ENCODE assay signal across 20 cellular contexts in genomic region chr2:178886006-178886405, GRCh38.
"Had no signal": no experiment of that assay in that cellular context is flagged by ENCODE, and none has a peak within 500 bp of the region (broad histone marks: within the 10 kb centered on the region; RNA-seq: fewer than 3 reads in every experiment).

No MANE protein-coding gene starts in this region.

- H3K36me3 ChIP-seq: esophagus squamous epithelium, lower lobe of right lung, stomach had no signal

- H3K9me3 ChIP-seq: esophagus squamous epithelium, lower lobe of right lung, stomach, testis had no signal

- FAIRE-seq: colon had no signal

- H3K9me3 Mint-ChIP-seq: activated CD4-positive, alpha-beta memory T cell treated with anti-CD3 and anti-CD28 coated beads, Interleukin-2, amount 10 ng/mL, durations not matched to agents 7 days and 5 days; activated naive CD4-positive, alpha-beta T cell treated with anti-CD3 and anti-CD28 coated beads, Interleukin-2, amount 50 U/mL, for 24 hours; activated T-cell treated with anti-CD3 and anti-CD28 coated beads, Interleukin-2, amount 50 U/mL, for 4 hours; neural crest cell had no signal

- H3K27me3 ChIP-seq: esophagus squamous epithelium, stomach, testis had no signal

- ATAC-seq: activated CD4-positive, alpha-beta T cell treated with anti-CD3 and anti-CD28 coated beads for 36 hours; activated T-cell treated with anti-CD3 and anti-CD28 coated beads, Interleukin-2, amount 50 U/mL, for 4 hours had no signal

- DNase-seq: activated CD4-positive, alpha-beta memory T cell treated with anti-CD3 and anti-CD28 coated beads, Interleukin-2, amount 10 ng/mL, durations not matched to agents 7 days and 5 days; activated CD4-positive, alpha-beta T cell treated with anti-CD3 and anti-CD28 coated beads for 36 hours; activated effector memory CD4-positive, alpha-beta T cell treated with Interleukin-2 at 50 U/mL for 16 hours; activated T-cell treated with anti-CD3 and anti-CD28 coated beads, Interleukin-2, amount 50 U/mL, for 4 hours; caudate nucleus; esophagus squamous epithelium; foreskin fibroblast; glutamatergic neuron; hypothalamus; lower lobe of right lung; midbrain; stimulated activated CD4-positive, alpha-beta T cell treated with anti-CD3 and anti-CD28 coated beads, Interleukin-1b, Interleukin-23, amount 100 ng/mL, for 48 hours; stomach; T-helper 1 cell; T1000; testis; WERI-Rb-1 had no signal

- H3K4me1 ChIP-seq: lower lobe of right lung, testis had no signal

- H3K4me3 ChIP-seq: esophagus squamous epithelium, lower lobe of right lung, stomach, testis had no signal

- H3K27ac Mint-ChIP-seq: activated CD4-positive, alpha-beta memory T cell treated with anti-CD3 and anti-CD28 coated beads, Interleukin-2, amount 10 ng/mL, durations not matched to agents 7 days and 5 days; activated CD4-positive, alpha-beta T cell treated with anti-CD3 and anti-CD28 coated beads for 36 hours; activated naive CD4-positive, alpha-beta T cell treated with anti-CD3 and anti-CD28 coated beads, Interleukin-2, amount 50 U/mL, for 24 hours had no signal

- H3K4me3 Mint-ChIP-seq: activated CD4-positive, alpha-beta memory T cell treated with anti-CD3 and anti-CD28 coated beads, Interleukin-2, amount 10 ng/mL, durations not matched to agents 7 days and 5 days; activated CD4-positive, alpha-beta T cell treated with anti-CD3 and anti-CD28 coated beads for 36 hours; activated naive CD4-positive, alpha-beta T cell treated with anti-CD3 and anti-CD28 coated beads, Interleukin-2, amount 50 U/mL, for 24 hours; activated T-cell treated with anti-CD3 and anti-CD28 coated beads, Interleukin-2, amount 50 U/mL, for 4 hours; neural crest cell had no signal

- H3K4me1 Mint-ChIP-seq: activated CD4-positive, alpha-beta memory T cell treated with anti-CD3 and anti-CD28 coated beads, Interleukin-2, amount 10 ng/mL, durations not matched to agents 7 days and 5 days; activated CD4-positive, alpha-beta T cell treated with anti-CD3 and anti-CD28 coated beads for 36 hours; activated naive CD4-positive, alpha-beta T cell treated with anti-CD3 and anti-CD28 coated beads, Interleukin-2, amount 50 U/mL, for 24 hours; neural crest cell had no signal

- H3K27ac ChIP-seq: esophagus squamous epithelium, lower lobe of right lung, stomach, testis, WERI-Rb-1 had no signal

- H3K27me3 Mint-ChIP-seq: activated CD4-positive, alpha-beta memory T cell treated with anti-CD3 and anti-CD28 coated beads, Interleukin-2, amount 10 ng/mL, durations not matched to agents 7 days and 5 days; activated CD4-positive, alpha-beta T cell treated with anti-CD3 and anti-CD28 coated beads for 36 hours; activated naive CD4-positive, alpha-beta T cell treated with anti-CD3 and anti-CD28 coated beads, Interleukin-2, amount 50 U/mL, for 24 hours had no signal
